Comparison of ENCODE assay signal across 9 cellular contexts in the genomic region with DNA sequence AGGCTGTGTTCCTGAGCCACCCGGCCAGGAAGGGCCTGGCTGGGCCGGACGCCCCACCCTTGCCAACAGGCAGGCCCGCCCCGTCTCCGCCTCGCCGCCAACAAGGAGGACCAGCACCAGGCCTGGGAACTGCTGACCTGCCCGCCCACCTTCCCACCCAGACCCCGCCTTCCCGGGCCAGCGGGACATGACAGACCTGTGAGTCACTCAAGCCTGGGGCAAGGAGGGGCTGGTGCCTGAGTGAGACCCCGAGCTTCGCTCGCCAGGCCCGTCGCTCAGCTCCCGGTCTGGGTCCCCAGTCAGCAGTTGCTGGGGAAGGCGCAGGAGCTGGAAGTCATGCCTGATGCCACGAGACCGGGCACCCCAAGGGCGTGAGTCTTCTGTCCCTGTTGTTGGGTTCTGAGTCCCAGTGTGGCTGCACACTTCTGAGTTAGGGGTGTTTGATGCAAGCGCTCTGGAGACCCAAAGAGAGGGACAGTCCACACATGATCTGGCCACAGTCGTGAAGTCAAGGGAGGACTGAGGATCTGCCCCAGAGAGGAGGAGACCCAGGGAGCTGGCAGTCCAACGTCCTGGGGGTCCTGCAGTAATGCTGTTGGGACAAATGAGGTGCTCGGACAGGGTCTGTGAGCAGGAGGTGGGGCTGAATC. TPM values are rescaled to one million over a fixed set of nuclear protein-coding genes. Genes with fewer than 3 reads are reported as not detected.
DNase-seq lines count a peak whose midpoint lies in the region; ATAC-seq, FAIRE-seq and TF ChIP-seq lines count a peak whose summit lies in the region.
"Had no signal": no experiment of that assay in that cellular context is flagged by ENCODE, and none has a peak within 500 bp of the region (broad histone marks: within the 10 kb centered on the region; RNA-seq: fewer than 3 reads in every experiment).

Gene DNASE1L1 (minus strand): TSS at position 33 of the 650 bp plus-strand sequence. CDS start 3,686 bp downstream, outside the sequence.

- peak within 1 kb of the TSS; percentile 59 for H3K4me3 Mint-ChIP-seq in activated T-helper 17 cell treated with anti-CD3 and anti-CD28 coated beads, Interleukin-2, amount 50 U/mL, for 72 hours

- 54 to 77% methylated on average over 24 to 26 of the region's 26 CpGs for WGBS in pancreas, 2 donors

- H3K36me3 Mint-ChIP-seq in activated T-helper 17 cell treated with anti-CD3 and anti-CD28 coated beads, Interleukin-2, amount 50 U/mL, for 72 hours (ENCODE audit: low read depth) = peaks cover 12% of the 10 kb centered on the region

- peaks cover 8% of the 10 kb centered on the region for H3K4me1 Mint-ChIP-seq in activated T-helper 17 cell treated with anti-CD3 and anti-CD28 coated beads, Interleukin-2, amount 50 U/mL, for 72 hours

- H3K9me3 Mint-ChIP-seq in activated T-helper 17 cell treated with anti-CD3 and anti-CD28 coated beads, Interleukin-2, amount 50 U/mL, for 72 hours = no peaks in the 10 kb centered on the region

- ATAC-seq in activated T-helper 17 cell treated with anti-CD3 and anti-CD28 coated beads, Interleukin-2, amount 50 U/mL, for 72 hours (replicated peaks) = peak; percentile 20
- peak; percentile 43 to 82 (median 61) for ATAC-seq in pancreas
- ATAC-seq in HG03025 (IDR thresholded peaks at IDR 0.05; ENCODE audit: low FRiP score, unreplicated experiment) = no peak

- H3K27ac ChIP-seq in pancreas = peak within 1 kb of the TSS in 2 of 4 donors; percentile 8 to 31

- intact Hi-C loops in head of caudate nucleus (cut with DNase I) (no loop called here), pancreas (cut with DNase I) (no loop called here)

- in situ Hi-C loops in KBM-7 (cut with MboI; ENCODE audit: low pct_unique_long_range_greater_than_20kb, low sequenced_read_pairs) = no loop called here

- peak within 1 kb of the TSS in 1 of 4 donors; percentile 15 for H3K4me3 ChIP-seq in pancreas

- no peaks in the 10 kb centered on the region for H3K27me3 ChIP-seq in pancreas

- peak within 1 kb of the TSS; percentile 69 for H3K27ac Mint-ChIP-seq in activated T-helper 17 cell treated with anti-CD3 and anti-CD28 coated beads, Interleukin-2, amount 50 U/mL, for 72 hours

- peak; percentile 71 for DNase-seq in SIG-M5 treated with dmso at 0.1 percent for 504 hours (lab: John Stamatoyannopoulos, UW; ENCODE audit: unreplicated experiment)
- DNase-seq in SIG-M5 (lab: John Stamatoyannopoulos, UW) = no peak
- peak; percentile 95 for DNase-seq in KBM-7
- DNase-seq in head of caudate nucleus = peak in 32 of 42 donors; percentile 14 to 66 (median 37)
- DNase-seq in pancreas = peak; percentile 52 to 87 (median 74)
- no peak for DNase-seq in NCI-H446 (lab: John Stamatoyannopoulos, UW)

- no peaks in the 10 kb centered on the region for H3K36me3 ChIP-seq in pancreas

- no peaks in the 10 kb centered on the region for H3K27me3 Mint-ChIP-seq in activated T-helper 17 cell treated with anti-CD3 and anti-CD28 coated beads, Interleukin-2, amount 50 U/mL, for 72 hours

- FAIRE-seq in pancreas (lab: Jason Lieb, UNC) = no peak
- FAIRE-seq: A204.1 had no signal

- no peak for TF ChIP-seq CTCF in pancreas (IDR thresholded peaks at IDR 0.05)

- no peaks in the 10 kb centered on the region for H3K4me1 ChIP-seq in pancreas

- H3K9me3 ChIP-seq in pancreas = no peaks in the 10 kb centered on the region

RNA-seq across cellular contexts. Expression of gene DNASE1L1, which starts in this region (rescaled TPM):
- total RNA-seq in activated T-helper 17 cell treated with anti-CD3 and anti-CD28 coated beads, Interleukin-2, amount 50 U/mL, for 72 hours = 10 to 100 TPM; 13.9 to 16.7 TPM
- total RNA-seq in pancreas = 10 to 100 TPM in 1 of 6 donors, 1 to 10 TPM in 5; 5.1 to 13.6 (median 7.3) TPM
- 10 to 100 TPM; 11.3 to 16.5 TPM for polyA plus RNA-seq in pancreas

Comparison
In these comparisons a context has a peak if more than half of its experiments do, and no peak if none do; other contexts are left out.
1. DNase-seq: peak in SIG-M5 treated with dmso at 0.1 percent for 504 hours (single experiment), KBM-7 (single experiment), head of caudate nucleus (32 of 42) and pancreas (6 of 6); none in SIG-M5 (single experiment) and NCI-H446 (0 of 2).